ENCODE assay signal across 8 cellular contexts in genomic region chr2:148875387-148876051, GRCh38. TPM values are rescaled to one million over a fixed set of nuclear protein-coding genes. Genes with fewer than 3 reads are reported as not detected.
DNase-seq lines count a peak whose midpoint lies in the region; ATAC-seq and TF ChIP-seq lines count a peak whose summit lies in the region.

No MANE protein-coding gene starts in this region.

- peaks cover 0 to 9% (median 2%) of the 10 kb centered on the region in 7 donors for H3K9me3 Mint-ChIP-seq in naive B cell

- peak in 2 of 3 experiments; percentile 45 to 77 for DNase-seq in NCI-H1417 (lab: John Stamatoyannopoulos, UW)
- no peak for DNase-seq in NCI-H1417 treated with DMSO at 0.1 percent for 48 hours (lab: John Stamatoyannopoulos, UW)
- no peak for DNase-seq in astrocyte of the cerebellum (ENCODE audit: low read depth)
- DNase-seq in naive B cell = no peak
- DNase-seq in superior temporal gyrus (ENCODE audit: extremely low spot score) = no peak
- no peak for DNase-seq in foreskin melanocyte

- H3K4me3 ChIP-seq in astrocyte of the cerebellum (ENCODE audit: low read depth, low read length) = peak overlapping the region; percentile 29

- no peak overlapping the region for H3K27ac Mint-ChIP-seq in naive B cell

- in situ Hi-C loops in astrocyte of the cerebellum (cut with HindIII; ENCODE audit: low sequenced_read_pairs) = no loop called here

- H3K4me3 Mint-ChIP-seq in naive B cell = peak overlapping the region; percentile 20 to 92 (median 80)

- peak; percentile 23 for ATAC-seq in GM21423 (IDR thresholded peaks at IDR 0.05; ENCODE audit: unreplicated experiment)
- peak; percentile 5 for ATAC-seq in HG03565 (IDR thresholded peaks at IDR 0.05; ENCODE audit: unreplicated experiment)
- ATAC-seq in naive B cell (ENCODE audit: low read depth in 2 of 2) = peak; percentile 13 to 20

- no peak for TF ChIP-seq CTCF in astrocyte of the cerebellum (IDR thresholded peaks at IDR 0.05; ENCODE audit: low read depth, low read length, missing control alignments)

- peaks cover 12 to 20% (median 12%) of the 10 kb centered on the region in 3 donors for H3K4me1 Mint-ChIP-seq in naive B cell

- peaks cover 36 to 61% (median 57%) of the 10 kb centered on the region in 3 donors for H3K27me3 Mint-ChIP-seq in naive B cell

- no peaks in the 10 kb centered on the region for H3K36me3 Mint-ChIP-seq in naive B cell

RNA-seq across cellular contexts. Expression of gene KIF5C, which starts 0.5 kb away (rescaled TPM):
- polyA plus RNA-seq in naive B cell (ENCODE audit: low read depth in 6 of 6) = under 1 TPM in 5 of 6 donors, not detected in 1; 0.31 to 0.83 (median 0.50) TPM

Comparison
In these comparisons a context has a peak if more than half of its experiments do, and no peak if none do; other contexts are left out.
1. DNase-seq: peak in NCI-H1417 (2 of 3); none in NCI-H1417 treated with DMSO at 0.1 percent for 48 hours (single experiment), astrocyte of the cerebellum (single experiment), naive B cell (single experiment), superior temporal gyrus (single experiment) and foreskin melanocyte (single experiment).
2. Peak in every context shown above with its lines, with median percentiles within 50 percentile points of each other: ATAC-seq.